26 cellular contexts compared by ENCODE assay signal in the genomic region with DNA sequence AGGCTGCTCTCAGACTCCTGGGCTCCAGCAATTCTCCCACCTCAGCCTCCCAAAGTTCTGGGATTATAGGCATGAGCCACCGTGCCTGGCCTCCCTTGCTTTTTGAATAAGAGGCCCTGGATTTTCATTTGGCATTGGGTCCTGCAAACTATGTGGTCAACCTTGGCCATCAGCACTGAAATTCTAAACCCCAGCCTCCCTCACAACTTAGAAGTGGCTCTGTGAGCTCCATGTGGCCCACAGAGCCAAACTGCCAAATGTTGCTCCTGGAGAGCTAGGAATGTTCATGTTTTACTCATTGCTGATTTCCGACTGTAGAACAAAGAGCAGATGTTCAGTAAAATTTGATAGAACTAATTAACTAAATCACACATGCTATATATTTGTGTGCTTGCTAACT.
"Had no signal": no experiment of that assay in that cellular context is flagged by ENCODE, and none has a peak within 500 bp of the region (broad histone marks: within the 10 kb centered on the region; RNA-seq: fewer than 3 reads in every experiment).

No MANE protein-coding gene starts in this region.

- H3K4me3 ChIP-seq: ascending aorta, esophagus muscularis mucosa, gastroesophageal sphincter, hepatocyte, mucosa of descending colon, right lobe of liver, skin epidermis, thoracic aorta had no signal

- H3K4me1 ChIP-seq: ascending aorta, esophagus muscularis mucosa, gastroesophageal sphincter, right lobe of liver had no signal

- DNase-seq: activated CD4-positive, alpha-beta T cell treated with anti-CD3 and anti-CD28 coated beads for 36 hours; activated CD4-positive, CD25-positive, alpha-beta regulatory T cell; activated CD8-positive, alpha-beta memory T cell treated with anti-CD3 and anti-CD28 coated beads, Interleukin-2, amount 10 ng/mL, durations not matched to agents 7 days and 5 days; activated CD8-positive, alpha-beta T cell treated with anti-CD3 and anti-CD28 coated beads, Interleukin-2, amount 10 ng/mL, durations not matched to agents 7 days and 5 days; activated naive CD4-positive, alpha-beta T cell; activated T-cell treated with anti-CD3 and anti-CD28 coated beads for 4 hours; activated T-cell treated with anti-CD3 and anti-CD28 coated beads, Interleukin-2, amount 50 U/mL, for 72 hours; effector CD4-positive, alpha-beta T cell; islet precursor cell; left cardiac atrium; left ventricle myocardium superior; mucosa of descending colon; nephron progenitor cell; right lobe of liver; stimulated activated CD4-positive, alpha-beta T cell treated with anti-CD3 and anti-CD28 coated beads, Interleukin-12 subunit alpha, Interleukin-12 subunit beta, amount 100 ng/mL, for 4 hours; stimulated activated CD4-positive, alpha-beta T cell treated with anti-CD3 and anti-CD28 coated beads, Interleukin-4, amount 100 ng/mL, for 1 hour; stimulated activated naive CD8-positive, alpha-beta T cell treated with anti-CD3 and anti-CD28 coated beads, Interleukin-15, Interleukin-2, amounts not matched to agents 100 U/mL and 50 U/mL, for 24 hours; trophoblast cell had no signal

- H3K27ac ChIP-seq: ascending aorta, esophagus muscularis mucosa, gastroesophageal sphincter, hepatocyte, neutrophil, right lobe of liver, skin epidermis, thoracic aorta had no signal

- H3K36me3 ChIP-seq: ascending aorta, esophagus muscularis mucosa, gastroesophageal sphincter, neutrophil, right lobe of liver, thoracic aorta had no signal

- ATAC-seq: activated CD4-positive, alpha-beta T cell treated with anti-CD3 and anti-CD28 coated beads for 36 hours; activated CD8-positive, alpha-beta memory T cell treated with anti-CD3 and anti-CD28 coated beads, Interleukin-2, amount 10 ng/mL, durations not matched to agents 7 days and 5 days; activated CD8-positive, alpha-beta T cell treated with anti-CD3 and anti-CD28 coated beads, Interleukin-2, amount 10 ng/mL, durations not matched to agents 7 days and 5 days; activated naive CD4-positive, alpha-beta T cell treated with anti-CD3 and anti-CD28 coated beads, Interleukin-2, amount 50 U/mL, for 72 hours; activated T-cell treated with anti-CD3 and anti-CD28 coated beads, Interleukin-2, amount 50 U/mL, for 72 hours; gastroesophageal sphincter; left cardiac atrium; left ventricle myocardium superior; mucosa of descending colon; right lobe of liver; stimulated activated naive CD8-positive, alpha-beta T cell treated with anti-CD3 and anti-CD28 coated beads, Interleukin-15, Interleukin-2, amounts not matched to agents 100 U/mL and 50 U/mL, for 24 hours had no signal

- H3K9me3 ChIP-seq: ascending aorta, esophagus muscularis mucosa, gastroesophageal sphincter, mucosa of descending colon, neutrophil, right lobe of liver, thoracic aorta had no signal

- H3K27me3 ChIP-seq: ascending aorta, hepatocyte, right lobe of liver had no signal
